Comparison of ENCODE assay signal across 29 cellular contexts in the genomic region with DNA sequence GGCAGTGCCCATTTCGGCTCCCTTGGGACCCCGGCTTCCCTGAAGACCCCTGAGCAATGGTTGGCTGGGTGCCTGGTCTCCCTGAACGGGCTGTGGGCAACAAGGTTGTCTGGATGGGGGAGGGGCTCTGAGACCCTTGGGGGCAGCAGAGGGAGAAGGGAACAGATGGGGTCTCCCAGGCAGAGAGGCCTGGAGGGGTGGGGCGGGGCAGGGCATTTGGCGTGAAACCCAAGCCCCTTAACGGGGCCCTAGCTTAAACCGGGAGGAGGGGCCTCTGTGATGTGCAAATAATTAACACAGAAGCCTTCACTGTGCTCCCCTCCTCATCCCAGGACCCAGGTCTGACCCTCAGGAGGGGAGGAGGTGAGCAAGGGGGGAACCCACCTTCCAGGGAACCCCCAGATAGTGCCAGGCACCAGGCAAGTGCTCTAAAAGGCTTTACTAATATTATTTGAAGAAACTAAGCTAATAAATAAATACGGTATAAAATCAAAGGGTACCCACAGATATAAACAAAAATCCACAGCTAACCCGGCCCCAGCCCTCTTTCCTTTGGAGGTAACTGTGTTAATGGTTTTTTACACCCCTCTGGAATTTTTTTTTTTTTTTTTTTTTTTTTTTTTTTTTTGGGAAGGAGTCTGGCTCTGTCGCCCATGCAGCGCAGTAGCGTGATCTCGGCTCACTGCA. TPM values are rescaled to one million over a fixed set of nuclear protein-coding genes. Genes with fewer than 3 reads are reported as not detected.
DNase-seq lines count a peak whose midpoint lies in the region; ATAC-seq and TF ChIP-seq lines count a peak whose summit lies in the region.
"Had no signal": no experiment of that assay in that cellular context is flagged by ENCODE, and none has a peak within 500 bp of the region (broad histone marks: within the 10 kb centered on the region; RNA-seq: fewer than 3 reads in every experiment).

No MANE protein-coding gene starts in this region.

- H3K4me3 ChIP-seq in H7 (ENCODE audit: insufficient read depth, low read depth, low read length), result no peak overlapping the region
- H3K4me3 ChIP-seq: cardiac muscle cell, coronary artery, left lung, Peyer's patch, prostate gland, tibial artery had no signal

- H3K9me3 Mint-ChIP-seq in endothelial cell (ENCODE audit: unreplicated experiment) (no peaks in the 10 kb centered on the region), osteocyte (ENCODE audit: unreplicated experiment) (no peaks in the 10 kb centered on the region)
- H3K9me3 Mint-ChIP-seq: activated naive CD8-positive, alpha-beta T cell treated with anti-CD3 and anti-CD28 coated beads, Interleukin-2, amount 10 ng/mL, durations not matched to agents 7 days and 5 days; activated T-helper 2 cell treated with anti-CD3 and anti-CD28 coated beads, Interferon-gamma antibody, Interleukin-2, Interleukin-4, amounts not matched to agents 10 μg/mL and 5 μg/mL and 100 μg/mL, durations not matched to agents 14 hours and 24 hours and 36 hours; effector memory CD8-positive, alpha-beta T cell; HFFc6; memory B cell; T-cell had no signal

- H3K36me3 Mint-ChIP-seq in endothelial cell (ENCODE audit: low read depth, unreplicated experiment), result peaks cover 13% of the 10 kb centered on the region
- no peaks in the 10 kb centered on the region for H3K36me3 Mint-ChIP-seq in osteocyte (ENCODE audit: unreplicated experiment)
- H3K36me3 Mint-ChIP-seq: activated naive CD8-positive, alpha-beta T cell treated with anti-CD3 and anti-CD28 coated beads, Interleukin-2, amount 10 ng/mL, durations not matched to agents 7 days and 5 days; T-cell had no signal

- peak overlapping the region; percentile 63 for H3K4me3 Mint-ChIP-seq in endothelial cell (ENCODE audit: unreplicated experiment)
- H3K4me3 Mint-ChIP-seq in osteocyte (ENCODE audit: unreplicated experiment), result no peak overlapping the region
- H3K4me3 Mint-ChIP-seq: activated naive CD8-positive, alpha-beta T cell treated with anti-CD3 and anti-CD28 coated beads, Interleukin-2, amount 10 ng/mL, durations not matched to agents 7 days and 5 days; effector memory CD8-positive, alpha-beta T cell; HFFc6; memory B cell; T-cell had no signal

- DNase-seq in H7 (peak; percentile 69), NCI-H82 treated with DMSO at 0.1 percent for 48 hours (lab: John Stamatoyannopoulos, UW; ENCODE audit: unreplicated experiment) (peak; percentile 78), endothelial cell (ENCODE audit: low spot score) (peak; percentile 29), osteocyte (ENCODE audit: extremely low spot score, unreplicated experiment) (no peak), activated gamma-delta T cell treated with Interleukin-2 at 50 U/mL for 16 hours (no peak)
- DNase-seq in activated effector memory CD4-positive, alpha-beta T cell treated with anti-CD3 and anti-CD28 coated beads, Interleukin-2, amount 50 U/mL, for 16 hours, result no peak
- DNase-seq: activated CD4-positive, alpha-beta T cell treated with anti-CD3 and anti-CD28 coated beads for 48 hours; activated CD8-positive, alpha-beta memory T cell treated with anti-CD3 and anti-CD28 coated beads for 24 hours; activated naive CD8-positive, alpha-beta T cell treated with anti-CD3 and anti-CD28 coated beads, Interleukin-2, amount 10 ng/mL, durations not matched to agents 7 days and 5 days; activated T-cell treated with anti-CD3 and anti-CD28 coated beads for 4 hours; DMS79 treated with DMSO at 0.1 percent for 48 hours; effector memory CD8-positive, alpha-beta T cell; HFFc6; left lung; MM.1S; NCI-H1105 treated with DMSO at 0.1 percent for 48 hours; NCI-H187 treated with DMSO at 0.1 percent for 48 hours; NCI-H526 treated with DMSO at 0.1 percent for 48 hours; stimulated activated CD4-positive, alpha-beta T cell treated with anti-CD3 and anti-CD28 coated beads, Interleukin-4, amount 100 ng/mL, for 1 hour; T-cell; tibial artery had no signal

- no peaks in the 10 kb centered on the region; the same call in 1 of the 2 replicates for H3K36me3 ChIP-seq in H7 (replicated peaks; ENCODE audit: control insufficient read depth, insufficient read depth, low read length)
- H3K36me3 ChIP-seq: cardiac muscle cell, Peyer's patch, prostate gland had no signal

- no peak for TF ChIP-seq CTCF in endothelial cell (IDR thresholded peaks at IDR 0.05; ENCODE audit: unreplicated experiment)
- TF ChIP-seq CTCF in osteocyte (IDR thresholded peaks at IDR 0.05), result no peak

- H3K27me3 ChIP-seq in H7 (ENCODE audit: control insufficient read depth, insufficient read depth, low read length), result no peaks in the 10 kb centered on the region
- H3K27me3 ChIP-seq: cardiac muscle cell, left lung, neutrophil, Peyer's patch, tibial artery had no signal

- peaks cover 14% of the 10 kb centered on the region for H3K4me1 Mint-ChIP-seq in endothelial cell (ENCODE audit: unreplicated experiment)
- peaks cover 6% of the 10 kb centered on the region for H3K4me1 Mint-ChIP-seq in osteocyte (ENCODE audit: unreplicated experiment)
- H3K4me1 Mint-ChIP-seq: memory B cell had no signal

- H3K27ac Mint-ChIP-seq in endothelial cell (ENCODE audit: unreplicated experiment) (peak overlapping the region; percentile 75), osteocyte (ENCODE audit: unreplicated experiment) (peak overlapping the region; percentile 50)
- H3K27ac Mint-ChIP-seq: activated naive CD8-positive, alpha-beta T cell treated with anti-CD3 and anti-CD28 coated beads, Interleukin-2, amount 10 ng/mL, durations not matched to agents 7 days and 5 days; activated T-helper 2 cell treated with anti-CD3 and anti-CD28 coated beads, Interferon-gamma antibody, Interleukin-2, Interleukin-4, amounts not matched to agents 10 μg/mL and 5 μg/mL and 100 μg/mL, durations not matched to agents 14 hours and 24 hours and 36 hours; memory B cell; T-cell had no signal

- peaks cover 63% of the 10 kb centered on the region for H3K27me3 Mint-ChIP-seq in endothelial cell (ENCODE audit: unreplicated experiment)
- no peaks in the 10 kb centered on the region for H3K27me3 Mint-ChIP-seq in osteocyte (ENCODE audit: unreplicated experiment)
- H3K27me3 Mint-ChIP-seq: activated naive CD8-positive, alpha-beta T cell treated with anti-CD3 and anti-CD28 coated beads, Interleukin-2, amount 10 ng/mL, durations not matched to agents 7 days and 5 days; effector memory CD8-positive, alpha-beta T cell; memory B cell; T-cell had no signal

- ATAC-seq in HG02938 (IDR thresholded peaks at IDR 0.05; ENCODE audit: unreplicated experiment), result no peak
- ATAC-seq: effector memory CD8-positive, alpha-beta T cell; left lung had no signal

RNA-seq across cellular contexts. Expression of a gene that starts 18.0 kb away (rescaled TPM):
- total RNA-seq in H7 (2014; rRNA removed; shearing (Covaris generic)), result 725 and 892 TPM in 2 replicates
- total RNA-seq in endothelial cell (ENCODE audit: unreplicated experiment) (1,785 TPM), osteocyte (186 and 199 TPM in 2 replicates)

Comparison
In these comparisons a context has a peak if more than half of its experiments do, and no peak if none do; other contexts are left out.
1. DNase-seq: peak in H7 (single experiment), NCI-H82 treated with DMSO at 0.1 percent for 48 hours (single experiment) and endothelial cell (single experiment); none in osteocyte (single experiment), activated gamma-delta T cell treated with Interleukin-2 at 50 U/mL for 16 hours (single experiment) and activated effector memory CD4-positive, alpha-beta T cell treated with anti-CD3 and anti-CD28 coated beads, Interleukin-2, amount 50 U/mL, for 16 hours (single experiment).